Comparison of ENCODE assay signal across 1 cellular context in the genomic region with DNA sequence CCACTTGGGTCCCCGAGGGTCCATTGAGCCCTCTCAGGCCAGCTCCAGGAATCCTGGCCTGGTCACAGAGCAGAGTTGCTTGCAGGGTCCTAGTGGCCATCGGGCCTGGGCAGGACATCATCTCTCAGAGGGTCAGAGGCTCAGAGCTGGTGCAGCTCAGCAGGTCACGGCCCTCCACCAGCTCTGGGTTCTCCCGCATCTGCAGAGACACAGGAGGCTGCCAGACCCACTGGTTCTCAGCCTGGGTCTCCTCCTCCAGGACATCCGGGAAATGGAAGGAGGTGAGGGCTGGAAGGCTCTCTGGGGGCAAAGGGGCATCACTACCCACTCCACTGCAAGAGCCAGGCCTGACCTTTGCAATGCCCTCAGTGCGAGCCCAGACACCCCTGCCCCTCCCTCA.
TF ChIP-seq lines count a peak whose summit lies in the region.

No MANE protein-coding gene starts in this region.

TF ChIP-seq in GM23338, 12 proteins besides CTCF, POLR2A, EP300 and RAD21 (continued from another document):
- TF ChIP-seq, protein P1, sequence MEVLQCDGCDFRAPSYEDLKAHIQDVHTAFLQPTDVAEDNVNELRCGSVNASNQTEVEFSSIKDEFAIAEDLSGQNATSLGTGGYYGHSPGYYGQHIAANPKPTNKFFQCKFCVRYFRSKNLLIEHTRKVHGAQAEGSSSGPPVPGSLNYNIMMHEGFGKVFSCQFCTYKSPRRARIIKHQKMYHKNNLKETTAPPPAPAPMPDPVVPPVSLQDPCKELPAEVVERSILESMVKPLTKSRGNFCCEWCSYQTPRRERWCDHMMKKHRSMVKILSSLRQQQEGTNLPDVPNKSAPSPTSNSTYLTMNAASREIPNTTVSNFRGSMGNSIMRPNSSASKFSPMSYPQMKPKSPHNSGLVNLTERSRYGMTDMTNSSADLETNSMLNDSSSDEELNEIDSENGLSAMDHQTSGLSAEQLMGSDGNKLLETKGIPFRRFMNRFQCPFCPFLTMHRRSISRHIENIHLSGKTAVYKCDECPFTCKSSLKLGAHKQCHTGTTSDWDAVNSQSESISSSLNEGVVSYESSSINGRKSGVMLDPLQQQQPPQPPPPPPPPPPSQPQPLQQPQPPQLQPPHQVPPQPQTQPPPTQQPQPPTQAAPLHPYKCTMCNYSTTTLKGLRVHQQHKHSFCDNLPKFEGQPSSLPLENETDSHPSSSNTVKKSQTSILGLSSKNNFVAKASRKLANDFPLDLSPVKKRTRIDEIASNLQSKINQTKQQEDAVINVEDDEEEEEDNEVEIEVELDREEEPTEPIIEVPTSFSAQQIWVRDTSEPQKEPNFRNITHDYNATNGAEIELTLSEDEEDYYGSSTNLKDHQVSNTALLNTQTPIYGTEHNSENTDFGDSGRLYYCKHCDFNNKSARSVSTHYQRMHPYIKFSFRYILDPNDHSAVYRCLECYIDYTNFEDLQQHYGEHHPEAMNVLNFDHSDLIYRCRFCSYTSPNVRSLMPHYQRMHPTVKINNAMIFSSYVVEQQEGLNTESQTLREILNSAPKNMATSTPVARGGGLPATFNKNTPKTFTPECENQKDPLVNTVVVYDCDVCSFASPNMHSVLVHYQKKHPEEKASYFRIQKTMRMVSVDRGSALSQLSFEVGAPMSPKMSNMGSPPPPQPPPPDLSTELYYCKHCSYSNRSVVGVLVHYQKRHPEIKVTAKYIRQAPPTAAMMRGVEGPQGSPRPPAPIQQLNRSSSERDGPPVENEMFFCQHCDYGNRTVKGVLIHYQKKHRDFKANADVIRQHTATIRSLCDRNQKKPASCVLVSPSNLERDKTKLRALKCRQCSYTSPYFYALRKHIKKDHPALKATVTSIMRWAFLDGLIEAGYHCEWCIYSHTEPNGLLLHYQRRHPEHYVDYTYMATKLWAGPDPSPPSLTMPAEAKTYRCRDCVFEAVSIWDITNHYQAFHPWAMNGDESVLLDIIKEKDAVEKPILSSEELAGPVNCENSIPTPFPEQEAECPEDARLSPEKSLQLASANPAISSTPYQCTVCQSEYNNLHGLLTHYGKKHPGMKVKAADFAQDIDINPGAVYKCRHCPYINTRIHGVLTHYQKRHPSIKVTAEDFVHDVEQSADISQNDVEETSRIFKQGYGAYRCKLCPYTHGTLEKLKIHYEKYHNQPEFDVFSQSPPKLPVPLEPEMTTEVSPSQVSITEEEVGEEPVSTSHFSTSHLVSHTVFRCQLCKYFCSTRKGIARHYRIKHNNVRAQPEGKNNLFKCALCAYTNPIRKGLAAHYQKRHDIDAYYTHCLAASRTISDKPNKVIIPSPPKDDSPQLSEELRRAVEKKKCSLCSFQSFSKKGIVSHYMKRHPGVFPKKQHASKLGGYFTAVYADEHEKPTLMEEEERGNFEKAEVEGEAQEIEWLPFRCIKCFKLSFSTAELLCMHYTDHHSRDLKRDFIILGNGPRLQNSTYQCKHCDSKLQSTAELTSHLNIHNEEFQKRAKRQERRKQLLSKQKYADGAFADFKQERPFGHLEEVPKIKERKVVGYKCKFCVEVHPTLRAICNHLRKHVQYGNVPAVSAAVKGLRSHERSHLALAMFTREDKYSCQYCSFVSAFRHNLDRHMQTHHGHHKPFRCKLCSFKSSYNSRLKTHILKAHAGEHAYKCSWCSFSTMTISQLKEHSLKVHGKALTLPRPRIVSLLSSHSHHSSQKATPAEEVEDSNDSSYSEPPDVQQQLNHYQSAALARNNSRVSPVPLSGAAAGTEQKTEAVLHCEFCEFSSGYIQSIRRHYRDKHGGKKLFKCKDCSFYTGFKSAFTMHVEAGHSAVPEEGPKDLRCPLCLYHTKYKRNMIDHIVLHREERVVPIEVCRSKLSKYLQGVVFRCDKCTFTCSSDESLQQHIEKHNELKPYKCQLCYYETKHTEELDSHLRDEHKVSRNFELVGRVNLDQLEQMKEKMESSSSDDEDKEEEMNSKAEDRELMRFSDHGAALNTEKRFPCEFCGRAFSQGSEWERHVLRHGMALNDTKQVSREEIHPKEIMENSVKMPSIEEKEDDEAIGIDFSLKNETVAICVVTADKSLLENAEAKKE (CRISPR knock-in tag; IDR thresholded peaks at IDR 0.05), result no peak
- TF ChIP-seq EZH2phosphoT487 (IDR thresholded peaks at IDR 0.05; ENCODE audit: unreplicated experiment), result no peak
- no peak for TF ChIP-seq STAT1 (IDR thresholded peaks at IDR 0.05; ENCODE audit: unreplicated experiment)
- TF ChIP-seq NANOG (IDR thresholded peaks at IDR 0.05; ENCODE audit: borderline replicate concordance), result no peak
- TF ChIP-seq POLR2AphosphoS5 (IDR thresholded peaks at IDR 0.05; ENCODE audit: low read depth), result no peak
- no peak for TF ChIP-seq JUNB (IDR thresholded peaks at IDR 0.05; ENCODE audit: unreplicated experiment)
- no peak for TF ChIP-seq EZH2 (IDR thresholded peaks at IDR 0.05; ENCODE audit: low read depth, unreplicated experiment)
- no peak for TF ChIP-seq CREB1 (CRISPR knock-in tag; IDR thresholded peaks at IDR 0.05; ENCODE audit: low read depth)
- TF ChIP-seq, protein P2, sequence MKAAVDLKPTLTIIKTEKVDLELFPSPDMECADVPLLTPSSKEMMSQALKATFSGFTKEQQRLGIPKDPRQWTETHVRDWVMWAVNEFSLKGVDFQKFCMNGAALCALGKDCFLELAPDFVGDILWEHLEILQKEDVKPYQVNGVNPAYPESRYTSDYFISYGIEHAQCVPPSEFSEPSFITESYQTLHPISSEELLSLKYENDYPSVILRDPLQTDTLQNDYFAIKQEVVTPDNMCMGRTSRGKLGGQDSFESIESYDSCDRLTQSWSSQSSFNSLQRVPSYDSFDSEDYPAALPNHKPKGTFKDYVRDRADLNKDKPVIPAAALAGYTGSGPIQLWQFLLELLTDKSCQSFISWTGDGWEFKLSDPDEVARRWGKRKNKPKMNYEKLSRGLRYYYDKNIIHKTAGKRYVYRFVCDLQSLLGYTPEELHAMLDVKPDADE (IDR thresholded peaks at IDR 0.05), result no peak
